ENCODE assay signal across 8 cellular contexts in genomic region chr1:3530931-3531818, GRCh38.
DNase-seq lines count a peak whose midpoint lies in the region; ATAC-seq lines count a peak whose summit lies in the region.

No MANE protein-coding gene starts in this region.

- no peaks in the 10 kb centered on the region for H3K9me3 ChIP-seq in CD4-positive, alpha-beta memory T cell (ENCODE audit: control insufficient read depth in 1 of 2, low read length in 2 of 2)

- no peaks in the 10 kb centered on the region for H3K36me3 ChIP-seq in CD4-positive, alpha-beta memory T cell (ENCODE audit: insufficient read depth, low read length)

- H3K27me3 ChIP-seq in CD4-positive, alpha-beta memory T cell (ENCODE audit: insufficient read depth, low read length): no peaks in the 10 kb centered on the region

- peak; percentile 77 to 84 (median 81) for DNase-seq in CD4-positive, alpha-beta memory T cell
- peak; percentile 70 for DNase-seq in MV-4-11 (lab: John Stamatoyannopoulos, UW)
- DNase-seq in central memory CD8-positive, alpha-beta T cell (ENCODE audit: low spot score in 2 of 2): peak; percentile 33 to 43
- DNase-seq in kidney tubule cell (ENCODE audit: low spot score): peak; percentile 87
- peak; percentile 78 for DNase-seq in stimulated activated CD4-positive, alpha-beta T cell treated with anti-CD3 and anti-CD28 coated beads, Interleukin-1b, Interleukin-23, amount 100 ng/mL, for 48 hours
- no peak for DNase-seq in NCI-H187 (lab: John Stamatoyannopoulos, UW)

- no peaks in the 10 kb centered on the region for H3K9me3 Mint-ChIP-seq in CD4-positive, alpha-beta memory T cell
- H3K9me3 Mint-ChIP-seq in central memory CD8-positive, alpha-beta T cell: no peaks in the 10 kb centered on the region

- ATAC-seq in activated CD4-positive, CD25-positive, alpha-beta regulatory T cell treated with anti-CD3 and anti-CD28 coated beads, Interleukin-2, amount 50 U/mL, for 24 hours: peak; percentile 80 to 82
- ATAC-seq in central memory CD8-positive, alpha-beta T cell (replicated peaks; ENCODE audit: extremely low read depth, poor library complexity, severe bottlenecking): peak; percentile 82
- ATAC-seq in HG03342 (IDR thresholded peaks at IDR 0.05; ENCODE audit: unreplicated experiment): no peak

- intact Hi-C loops in CD4-positive, alpha-beta memory T cell (cut with micrococcal nuclease): loop anchor here (1.0 to 2.0 kb wide), 2 partner anchors 40 to 93 kb away; no protein-coding TSS in a partner anchor

- H3K27ac Mint-ChIP-seq in CD4-positive, alpha-beta memory T cell: peak overlapping the region; percentile 54 to 99 (median 97)
- H3K27ac Mint-ChIP-seq in central memory CD8-positive, alpha-beta T cell (ENCODE audit: low read depth): no peak overlapping the region

- peaks cover 4 to 36% (median 18%) of the 10 kb centered on the region in 4 donors for H3K4me1 Mint-ChIP-seq in CD4-positive, alpha-beta memory T cell
- peaks cover 10% of the 10 kb centered on the region for H3K4me1 Mint-ChIP-seq in central memory CD8-positive, alpha-beta T cell

- H3K36me3 Mint-ChIP-seq in CD4-positive, alpha-beta memory T cell: no peaks in the 10 kb centered on the region
- peaks cover 3% of the 10 kb centered on the region for H3K36me3 Mint-ChIP-seq in central memory CD8-positive, alpha-beta T cell (ENCODE audit: insufficient read depth)

- no peaks in the 10 kb centered on the region for H3K27me3 Mint-ChIP-seq in CD4-positive, alpha-beta memory T cell
- no peaks in the 10 kb centered on the region for H3K27me3 Mint-ChIP-seq in central memory CD8-positive, alpha-beta T cell

- POLR2A ChIA-PET in CD4-positive, alpha-beta memory T cell (lab: Charles Lee; ENCODE audit: partially characterized antibody): interaction anchor here (0.6 to 3.1 kb wide), 13 partner anchors 8 to 93 kb away, joined by 3 to 19 read pairs (median 4); partner anchors contain the start of gene TPRG1L

- H3K4me1 ChIP-seq in CD4-positive, alpha-beta memory T cell (ENCODE audit: insufficient read depth, low read length): peaks cover 16% of the 10 kb centered on the region

- peak overlapping the region; percentile 82 to 94 (median 88) for H3K4me3 Mint-ChIP-seq in CD4-positive, alpha-beta memory T cell
- peak overlapping the region; percentile 64 for H3K4me3 Mint-ChIP-seq in central memory CD8-positive, alpha-beta T cell

- peak overlapping the region; percentile 54 to 85 for H3K4me3 ChIP-seq in CD4-positive, alpha-beta memory T cell (ENCODE audit: low read length in 2 of 2)

- CTCF ChIA-PET in CD4-positive, alpha-beta memory T cell (lab: Charles Lee; ENCODE audit: partially characterized antibody): interaction anchor here (2.1 kb wide), 1 partner anchor 89 kb away, joined by 10 read pairs; no protein-coding TSS in a partner anchor

- H3K27ac ChIP-seq in CD4-positive, alpha-beta memory T cell (ENCODE audit: low read depth, low read length): peak overlapping the region; percentile 54

Comparison
In these comparisons a context has a peak if more than half of its experiments do, and no peak if none do; other contexts are left out.
1. DNase-seq: peak in CD4-positive, alpha-beta memory T cell (5 of 5), MV-4-11 (single experiment), central memory CD8-positive, alpha-beta T cell (2 of 2), kidney tubule cell (single experiment) and stimulated activated CD4-positive, alpha-beta T cell treated with anti-CD3 and anti-CD28 coated beads, Interleukin-1b, Interleukin-23, amount 100 ng/mL, for 48 hours (single experiment); none in NCI-H187 (0 of 2).